Comparison of ENCODE assay signal across 18 cellular contexts in the genomic region with DNA sequence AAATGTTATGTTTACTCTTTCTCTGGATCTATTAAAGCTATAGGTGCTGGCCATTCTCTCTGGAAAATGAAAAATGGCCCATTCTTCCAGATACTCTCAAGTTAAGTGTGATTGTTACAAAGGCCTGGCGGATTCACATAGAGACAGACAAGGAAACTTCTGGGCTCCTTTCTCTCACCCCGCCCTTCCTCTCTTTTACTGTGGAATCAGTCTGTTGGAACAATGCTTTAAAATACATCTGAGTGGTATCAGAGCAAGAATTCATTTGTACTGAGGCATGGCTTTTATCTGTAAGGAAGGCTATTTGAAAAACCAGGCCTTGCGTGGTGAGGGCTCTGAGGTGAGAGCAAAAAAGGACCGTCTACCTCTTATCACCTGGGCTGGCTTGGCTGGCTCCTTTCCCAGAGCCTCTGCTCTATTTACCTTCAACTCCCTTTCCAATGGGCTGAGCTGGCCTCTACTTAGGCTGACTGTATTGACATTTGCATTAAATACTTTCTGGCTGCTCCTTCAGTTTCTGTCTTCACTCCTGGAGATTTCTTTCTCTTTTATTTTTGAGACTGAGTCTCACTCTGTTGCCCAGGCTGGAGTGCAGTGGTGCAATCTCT.
A peak's percentile ranks its signal among the peaks of the same experiment; 100 is the strongest.
DNase-seq lines count a peak whose midpoint lies in the region; ATAC-seq, FAIRE-seq and TF ChIP-seq lines count a peak whose summit lies in the region.
"Had no signal": no experiment of that assay in that cellular context is flagged by ENCODE, and none has a peak within 500 bp of the region (broad histone marks: within the 10 kb centered on the region; RNA-seq: fewer than 3 reads in every experiment).

No MANE protein-coding gene starts in this region.

- TF ChIP-seq CTCF in Calu3 (IDR thresholded peaks at IDR 0.05; ENCODE audit: unreplicated experiment) (no peak), PC-3 (conservative IDR thresholded peaks at IDR 0.05; ENCODE audit: low read depth, low read length) (no peak), lower lobe of right lung (IDR thresholded peaks at IDR 0.05) (no peak)

- TF ChIP-seq POLR2A in H54 (IDR thresholded peaks at IDR 0.05; ENCODE audit: low read depth, low read length): no peak

- peaks cover 6% of the 10 kb centered on the region for H3K9me3 Mint-ChIP-seq in Calu3 (ENCODE audit: low read depth, unreplicated experiment)

- peaks cover 49% of the 10 kb centered on the region for H3K4me1 ChIP-seq in PC-3 (ENCODE audit: insufficient read depth, low read length)
- no peaks in the 10 kb centered on the region for H3K4me1 ChIP-seq in lower lobe of right lung
- H3K4me1 ChIP-seq: parathyroid adenoma, uterus had no signal

- DNase-seq in Calu3 (peak; percentile 12), NCI-H1105 (lab: John Stamatoyannopoulos, UW) (peak; percentile 61), PC-3 (peak; percentile 74), lower lobe of right lung (peak; percentile 73), T-helper 9 cell (no peak), DMS 273 (lab: John Stamatoyannopoulos, UW; ENCODE audit: unreplicated experiment) (no peak), H54 (ENCODE audit: insufficient read length, low spot score) (no peak)
- DNase-seq: activated CD4-positive, alpha-beta T cell treated with anti-CD3 and anti-CD28 coated beads for 36 hours; activated naive CD4-positive, alpha-beta T cell treated with anti-CD3 and anti-CD28 coated beads, Interleukin-2, amount 50 U/mL, for 16 hours; Kasumi-1; SIG-M5; T-helper 2 cell; uterus had no signal

- H2AFZ ChIP-seq in PC-3 (ENCODE audit: low read length): no peak overlapping the region
- H2AFZ ChIP-seq: parathyroid adenoma had no signal

- CTCF ChIA-PET in Calu3 (lab: Charles Lee): no interaction called here
- CTCF ChIA-PET in PC-3 (lab: Charles Lee): no interaction called here

- ATAC-seq in PC-3 (peak; percentile 58), lower lobe of right lung (peak; percentile 90 to 98), HG03354 (IDR thresholded peaks at IDR 0.05; ENCODE audit: poor library complexity, severe bottlenecking, unreplicated experiment) (no peak)
- ATAC-seq: activated CD4-positive, alpha-beta T cell treated with anti-CD3 and anti-CD28 coated beads for 36 hours had no signal

- intact Hi-C loops in Calu3 (cut with micrococcal nuclease; ENCODE audit: unreplicated experiment) (loop anchor here (10.0 kb wide), 1 partner anchor 320 kb away; no protein-coding TSS in a partner anchor), PC-3 (cut with micrococcal nuclease) (no loop called here), lower lobe of right lung (cut with DNase I) (no loop called here)

- peaks cover 25% of the 10 kb centered on the region for H3K27me3 Mint-ChIP-seq in Calu3 (ENCODE audit: unreplicated experiment)
- H3K27me3 Mint-ChIP-seq: activated CD4-positive, alpha-beta T cell treated with anti-CD3 and anti-CD28 coated beads for 36 hours; brain had no signal

- BruUV-seq in Calu3 (replicated peaks; lab: Mats Ljungman, UMichigan) (no TSS peak), PC-3 (replicated peaks; lab: Mats Ljungman, UMichigan) (no TSS peak)

- H3K36me3 Mint-ChIP-seq in Calu3 (ENCODE audit: insufficient read depth, unreplicated experiment): no peaks in the 10 kb centered on the region

- FAIRE-seq in H54 (lab: Jason Lieb, UNC): no peak
- FAIRE-seq: GM19239 had no signal

- H3K4me2 ChIP-seq in PC-3 (ENCODE audit: low read length): peak overlapping the region; percentile 30; the same call in 1 of the 2 replicates

- H3K4me1 Mint-ChIP-seq in Calu3 (ENCODE audit: low read depth, unreplicated experiment): no peaks in the 10 kb centered on the region

- H3K27ac ChIP-seq in PC-3 (ENCODE audit: low read length): peak overlapping the region; percentile 30
- H3K27ac ChIP-seq in lower lobe of right lung: no peak overlapping the region
- H3K27ac ChIP-seq: parathyroid adenoma, uterus had no signal

- H3K4me3 ChIP-seq in PC-3 (ENCODE audit: low read length) (no peak overlapping the region), lower lobe of right lung (no peak overlapping the region)
- H3K4me3 ChIP-seq: uterus had no signal

- H3K4me3 Mint-ChIP-seq in Calu3 (ENCODE audit: low read depth, unreplicated experiment): no peak overlapping the region
- H3K4me3 Mint-ChIP-seq: activated CD4-positive, alpha-beta T cell treated with anti-CD3 and anti-CD28 coated beads for 36 hours; brain; stimulated activated naive CD8-positive, alpha-beta T cell treated with anti-CD3 and anti-CD28 coated beads, Interleukin-15, Interleukin-2, amounts not matched to agents 100 ng/mL and 50 ng/mL, for 24 hours had no signal

- no peaks in the 10 kb centered on the region for H3K9me2 ChIP-seq in PC-3 (replicated peaks; ENCODE audit: low read length)

- H3K9me3 ChIP-seq in PC-3 (ENCODE audit: low read length) (no peaks in the 10 kb centered on the region), lower lobe of right lung (no peaks in the 10 kb centered on the region)
- H3K9me3 ChIP-seq: uterus had no signal

- no peak overlapping the region for H3K27ac Mint-ChIP-seq in Calu3 (ENCODE audit: unreplicated experiment)
- H3K27ac Mint-ChIP-seq: activated CD4-positive, alpha-beta T cell treated with anti-CD3 and anti-CD28 coated beads for 36 hours; stimulated activated naive CD8-positive, alpha-beta T cell treated with anti-CD3 and anti-CD28 coated beads, Interleukin-15, Interleukin-2, amounts not matched to agents 100 ng/mL and 50 ng/mL, for 24 hours had no signal

- no peaks in the 10 kb centered on the region for H4K20me1 ChIP-seq in PC-3 (ENCODE audit: low read length)

- no peaks in the 10 kb centered on the region for H3K79me2 ChIP-seq in PC-3 (ENCODE audit: low read length)
- H3K79me2 ChIP-seq: parathyroid adenoma had no signal

- POLR2A ChIA-PET in PC-3 (lab: Charles Lee; ENCODE audit: unreplicated experiment): no interaction called here

- no peaks in the 10 kb centered on the region for H3K36me3 ChIP-seq in PC-3 (ENCODE audit: low read depth, low read length)
- H3K36me3 ChIP-seq in lower lobe of right lung: no peaks in the 10 kb centered on the region
- H3K36me3 ChIP-seq: uterus had no signal

- peaks cover 3% of the 10 kb centered on the region for H3F3A ChIP-seq in PC-3 (ENCODE audit: low read length, unreplicated experiment)

- no peaks in the 10 kb centered on the region for H3K27me3 ChIP-seq in PC-3 (ENCODE audit: low read length)
- H3K27me3 ChIP-seq in lower lobe of right lung (ENCODE audit: low read depth): no peaks in the 10 kb centered on the region
- H3K27me3 ChIP-seq: uterus had no signal

- H3K9ac ChIP-seq in PC-3 (ENCODE audit: low read length): no peak overlapping the region
- H3K9ac ChIP-seq: parathyroid adenoma had no signal

Comparison
In these comparisons a context has a peak if more than half of its experiments do, and no peak if none do; other contexts are left out.
1. DNase-seq: peak in Calu3 (single experiment), NCI-H1105 (single experiment), PC-3 (single experiment) and lower lobe of right lung (single experiment); none in T-helper 9 cell (single experiment), DMS 273 (single experiment) and H54 (single experiment).